14 cellular contexts compared by ENCODE assay signal in genomic region chr10:116038259-116038658, GRCh38.
A peak's percentile ranks its signal among the peaks of the same experiment; 100 is the strongest.
DNase-seq lines count a peak whose midpoint lies in the region; ATAC-seq and TF ChIP-seq lines count a peak whose summit lies in the region.
"Had no signal": no experiment of that assay in that cellular context is flagged by ENCODE, and none has a peak within 500 bp of the region (broad histone marks: within the 10 kb centered on the region; RNA-seq: fewer than 3 reads in every experiment).

No MANE protein-coding gene starts in this region.

- no peaks in the 10 kb centered on the region for H3K4me1 ChIP-seq in A673 (ENCODE audit: insufficient read depth, low read length, poor library complexity, severe bottlenecking)
- no peaks in the 10 kb centered on the region for H3K4me1 ChIP-seq in fibroblast of lung (ENCODE audit: control insufficient read depth, extremely low read depth, insufficient read depth, low read length)
- H3K4me1 ChIP-seq: heart right ventricle, neural progenitor cell had no signal

- H3K36me3 Mint-ChIP-seq in activated CD8-positive, alpha-beta memory T cell treated with anti-CD3 and anti-CD28 coated beads, Interleukin-2, amount 10 ng/mL, durations not matched to agents 7 days and 5 days = no peaks in the 10 kb centered on the region
- H3K36me3 Mint-ChIP-seq: neural progenitor cell had no signal

- peak; percentile 18 for DNase-seq in A673 (ENCODE audit: low spot score)
- peak; percentile 53 for DNase-seq in MG63
- DNase-seq in fibroblast of lung (ENCODE audit: low read depth in 2 of 2) = peak; percentile 44 to 82
- peak; percentile 62 for DNase-seq in mucosa of gallbladder (ENCODE audit: low spot score)
- DNase-seq in HuH-7.5 (ENCODE audit: low spot score) = no peak
- DNase-seq in activated CD8-positive, alpha-beta memory T cell treated with anti-CD3 and anti-CD28 coated beads, Interleukin-2, amount 10 ng/mL, durations not matched to agents 7 days and 5 days = no peak
- DNase-seq: activated naive CD8-positive, alpha-beta T cell treated with anti-CD3 and anti-CD28 coated beads, Interleukin-2, amount 50 U/mL, for 24 hours; DMS79; heart right ventricle; NCI-H2227 treated with DMSO at 0.1 percent for 48 hours; WERI-Rb-1 had no signal

- H3K27me3 ChIP-seq in A673 (replicated peaks; ENCODE audit: insufficient read depth, low read depth, low read length, poor library complexity) (peaks cover 7% of the 10 kb centered on the region), MG63 (no peaks in the 10 kb centered on the region), fibroblast of lung (ENCODE audit: control insufficient read depth, insufficient read depth, low read length) (no peaks in the 10 kb centered on the region)
- H3K27me3 ChIP-seq: heart right ventricle, neural progenitor cell had no signal

- H3K4me3 ChIP-seq in A673 (ENCODE audit: low read depth, low read length, poor library complexity, severe bottlenecking) (no peak overlapping the region), MG63 (no peak overlapping the region), fibroblast of lung (replicated peaks in 1 of 4; ENCODE audit: control extremely low read depth in 1 of 4, insufficient read depth in 1 of 4, low read depth in 3 of 4, low read length in 4 of 4) (no peak overlapping the region)
- H3K4me3 ChIP-seq: heart right ventricle, neural progenitor cell had no signal

- peaks cover 10% of the 10 kb centered on the region for H3K9me3 Mint-ChIP-seq in activated CD8-positive, alpha-beta memory T cell treated with anti-CD3 and anti-CD28 coated beads, Interleukin-2, amount 10 ng/mL, durations not matched to agents 7 days and 5 days (ENCODE audit: low read depth)

- no peaks in the 10 kb centered on the region for H4K20me1 ChIP-seq in fibroblast of lung (ENCODE audit: control insufficient read depth, extremely low read depth, insufficient read depth, low read length)

- no peaks in the 10 kb centered on the region for H3K9me3 ChIP-seq in A673 (ENCODE audit: low read depth, low read length, poor library complexity, severe bottlenecking)
- no peaks in the 10 kb centered on the region; the same call in 1 of the 2 replicates for H3K9me3 ChIP-seq in MG63
- H3K9me3 ChIP-seq in fibroblast of lung (ENCODE audit: control insufficient read depth, insufficient read depth, low read depth, low read length) = no peaks in the 10 kb centered on the region

- H3K4me2 ChIP-seq in fibroblast of lung (ENCODE audit: extremely low read depth, insufficient read depth, low read length) = no peak overlapping the region
- H3K4me2 ChIP-seq: neural progenitor cell had no signal

- no peaks in the 10 kb centered on the region for H3K36me3 ChIP-seq in A673 (ENCODE audit: insufficient read depth, low read length, poor library complexity, severe bottlenecking)
- H3K36me3 ChIP-seq in MG63 = no peaks in the 10 kb centered on the region
- H3K36me3 ChIP-seq in fibroblast of lung (ENCODE audit: control insufficient read depth, insufficient read depth, low read length) = no peaks in the 10 kb centered on the region
- H3K36me3 ChIP-seq: heart right ventricle, neural progenitor cell, WERI-Rb-1 had no signal

- H3K9ac ChIP-seq in fibroblast of lung (ENCODE audit: insufficient read depth, low read length) = no peak overlapping the region
- H3K9ac ChIP-seq: neural progenitor cell had no signal

- CTCF ChIA-PET in A673 (lab: Charles Lee) = no interaction called here
- CTCF ChIA-PET in activated CD8-positive, alpha-beta memory T cell treated with anti-CD3 and anti-CD28 coated beads, Interleukin-2, amount 10 ng/mL, durations not matched to agents 7 days and 5 days (lab: Charles Lee) = no interaction called here

- BruUV-seq in A673 (replicated peaks; lab: Mats Ljungman, UMichigan) = no TSS peak

- no peak overlapping the region for H3K4me3 Mint-ChIP-seq in activated CD8-positive, alpha-beta memory T cell treated with anti-CD3 and anti-CD28 coated beads, Interleukin-2, amount 10 ng/mL, durations not matched to agents 7 days and 5 days
- H3K4me3 Mint-ChIP-seq: activated naive CD8-positive, alpha-beta T cell treated with anti-CD3 and anti-CD28 coated beads, Interleukin-2, amount 50 U/mL, for 24 hours; neural progenitor cell had no signal

- no peaks in the 10 kb centered on the region for H3K79me2 ChIP-seq in fibroblast of lung (ENCODE audit: control insufficient read depth, insufficient read depth, low read length)

- TF ChIP-seq CTCF in A673 (conservative IDR thresholded peaks at IDR 0.05; ENCODE audit: low read depth, low read length) (no peak), fibroblast of lung (conservative IDR thresholded peaks at IDR 0.05 in 1 of 2, IDR thresholded peaks at IDR 0.05 in 1 of 2; ENCODE audit: low read depth in 1 of 2, low read length in 2 of 2) (no peak)

- no peak overlapping the region for H3K27ac ChIP-seq in A673 (ENCODE audit: low read depth, low read length, poor library complexity, severe bottlenecking)
- no peak overlapping the region for H3K27ac ChIP-seq in fibroblast of lung (ENCODE audit: insufficient read depth, low read length)
- H3K27ac ChIP-seq: heart right ventricle, neural progenitor cell, WERI-Rb-1 had no signal

- no peak overlapping the region for H3K27ac Mint-ChIP-seq in activated CD8-positive, alpha-beta memory T cell treated with anti-CD3 and anti-CD28 coated beads, Interleukin-2, amount 10 ng/mL, durations not matched to agents 7 days and 5 days
- H3K27ac Mint-ChIP-seq: activated naive CD8-positive, alpha-beta T cell treated with anti-CD3 and anti-CD28 coated beads, Interleukin-2, amount 50 U/mL, for 24 hours; neural progenitor cell had no signal

- no peak overlapping the region for H2AFZ ChIP-seq in fibroblast of lung (ENCODE audit: low read length)
- H2AFZ ChIP-seq: neural progenitor cell had no signal

- no peaks in the 10 kb centered on the region for H3K4me1 Mint-ChIP-seq in activated CD8-positive, alpha-beta memory T cell treated with anti-CD3 and anti-CD28 coated beads, Interleukin-2, amount 10 ng/mL, durations not matched to agents 7 days and 5 days
- H3K4me1 Mint-ChIP-seq: activated naive CD8-positive, alpha-beta T cell treated with anti-CD3 and anti-CD28 coated beads, Interleukin-2, amount 50 U/mL, for 24 hours; neural progenitor cell had no signal

- H3K27me3 Mint-ChIP-seq in activated CD8-positive, alpha-beta memory T cell treated with anti-CD3 and anti-CD28 coated beads, Interleukin-2, amount 10 ng/mL, durations not matched to agents 7 days and 5 days = no peaks in the 10 kb centered on the region
- H3K27me3 Mint-ChIP-seq: activated naive CD8-positive, alpha-beta T cell treated with anti-CD3 and anti-CD28 coated beads, Interleukin-2, amount 50 U/mL, for 24 hours had no signal

- ATAC-seq in HG03432 (IDR thresholded peaks at IDR 0.05; ENCODE audit: unreplicated experiment) (no peak), GM18858 (IDR thresholded peaks at IDR 0.05; ENCODE audit: unreplicated experiment) (no peak)
- ATAC-seq in activated CD8-positive, alpha-beta memory T cell treated with anti-CD3 and anti-CD28 coated beads, Interleukin-2, amount 10 ng/mL, durations not matched to agents 7 days and 5 days = no peak
- ATAC-seq: activated naive CD8-positive, alpha-beta T cell treated with anti-CD3 and anti-CD28 coated beads, Interleukin-2, amount 50 U/mL, for 24 hours had no signal

- intact Hi-C loops in A673 (cut with micrococcal nuclease; ENCODE audit: unreplicated experiment) = no loop called here

- POLR2A ChIA-PET in A673 (lab: Charles Lee; ENCODE audit: low non-redundant PET) = no interaction called here

Comparison
In these comparisons a context has a peak if more than half of its experiments do, and no peak if none do; other contexts are left out.
1. DNase-seq: peak in A673 (single experiment), MG63 (single experiment), fibroblast of lung (2 of 2) and mucosa of gallbladder (single experiment); none in HuH-7.5 (single experiment) and activated CD8-positive, alpha-beta memory T cell treated with anti-CD3 and anti-CD28 coated beads, Interleukin-2, amount 10 ng/mL, durations not matched to agents 7 days and 5 days (single experiment).